Comparison of ENCODE assay signal across 19 cellular contexts in genomic region chr3:187280644-187281043, GRCh38. TPM values are rescaled to one million over a fixed set of nuclear protein-coding genes. Genes with fewer than 3 reads are reported as not detected.
DNase-seq lines count a peak whose midpoint lies in the region; ATAC-seq, FAIRE-seq and TF ChIP-seq lines count a peak whose summit lies in the region.
"Had no signal": no experiment of that assay in that cellular context is flagged by ENCODE, and none has a peak within 500 bp of the region (broad histone marks: within the 10 kb centered on the region; RNA-seq: fewer than 3 reads in every experiment).

No MANE protein-coding gene starts in this region.

- H3K4me1 ChIP-seq in liver (ENCODE audit: control insufficient read depth in 4 of 4, insufficient read depth in 4 of 4, low read length in 3 of 4) (peaks cover 7 to 44% (median 25%) of the 10 kb centered on the region in 4 donors), HepG2 (ENCODE audit: insufficient read depth, low read length) (peaks cover 31% of the 10 kb centered on the region), fibroblast of lung (ENCODE audit: control insufficient read depth, extremely low read depth, insufficient read depth, low read length) (peaks cover 17% of the 10 kb centered on the region), smooth muscle cell (ENCODE audit: low read depth) (peaks cover 10% of the 10 kb centered on the region)
- H3K4me1 ChIP-seq: A549 had no signal

- 30% methylated on average over 1 of the region's 1 CpG for WGBS in liver
- 0% methylated on average over 1 of the region's 1 CpG for WGBS in HepG2 (ENCODE audit: low lambda C conversion rate)
- 86% methylated on average over 1 of the region's 1 CpG for WGBS in smooth muscle cell (ENCODE audit: low lambda C conversion rate)

- H3K4me3 ChIP-seq in liver (ENCODE audit: low read depth in 1 of 3, low read length in 3 of 3) (no peak overlapping the region), HepG2 (replicated peaks in 1 of 3; ENCODE audit: insufficient read depth in 1 of 3, low read depth in 2 of 3, low read length in 3 of 3) (no peak overlapping the region), fibroblast of lung (replicated peaks in 1 of 4; ENCODE audit: control extremely low read depth in 1 of 4, insufficient read depth in 1 of 4, low read depth in 3 of 4, low read length in 4 of 4) (no peak overlapping the region), smooth muscle cell (no peak overlapping the region), H7 (ENCODE audit: insufficient read depth, low read depth, low read length) (no peak overlapping the region)
- H3K4me3 ChIP-seq: A549, BLaER1, GM12878 had no signal

- DNase-seq in HepG2 (ENCODE audit: low spot score) = no peak
- DNase-seq in fibroblast of lung (ENCODE audit: low read depth in 2 of 2) = no peak
- no peak for DNase-seq in smooth muscle cell (lab: John Stamatoyannopoulos, UW; ENCODE audit: unreplicated experiment)
- DNase-seq in LoVo (ENCODE audit: low spot score) = no peak
- no peak for DNase-seq in H7
- DNase-seq: Calu3; CD4-positive, alpha-beta memory T cell; DMS79 treated with DMSO at 0.1 percent for 48 hours; GF-D8; KBM-7 had no signal

- TF ChIP-seq CTCF in liver (IDR thresholded peaks at IDR 0.05; ENCODE audit: low read depth, low read length, missing input control) = no peak
- no peak for TF ChIP-seq CTCF in HepG2 (CRISPR knock-in tag; IDR thresholded peaks at IDR 0.05)
- TF ChIP-seq CTCF in fibroblast of lung (conservative IDR thresholded peaks at IDR 0.05 in 1 of 2, IDR thresholded peaks at IDR 0.05 in 1 of 2; ENCODE audit: low read depth in 1 of 2, low read length in 2 of 2) = no peak
- no peak for TF ChIP-seq CTCF in smooth muscle cell (IDR thresholded peaks at IDR 0.05; ENCODE audit: borderline replicate concordance, insufficient read depth, poor library complexity, severe bottlenecking)

- POLR2A ChIA-PET in HepG2 (lab: Yijun Ruan, JAX) = no interaction called here

- no peak for FAIRE-seq in HepG2 (lab: Jason Lieb, UNC)
- FAIRE-seq: A549, GM12878 had no signal

- CTCF ChIA-PET in HepG2 (lab: Yijun Ruan, JAX; ENCODE audit: low intra/inter-chr PET ratio, low total read pairs) = no interaction called here

- in situ Hi-C loops in HepG2 (cut with HindIII; ENCODE audit: extremely low pct_ligation_motif_present, low pct_unique_long_range_greater_than_20kb) = no loop called here

- H3K79me2 ChIP-seq in HepG2 (ENCODE audit: insufficient read depth, low read length) (no peaks in the 10 kb centered on the region), fibroblast of lung (ENCODE audit: control insufficient read depth, insufficient read depth, low read length) (no peaks in the 10 kb centered on the region), smooth muscle cell (ENCODE audit: low read depth) (no peaks in the 10 kb centered on the region)

- peaks cover 4% of the 10 kb centered on the region for H3F3A ChIP-seq in smooth muscle cell (ENCODE audit: low read depth)

- H3K36me3 ChIP-seq in liver (ENCODE audit: control insufficient read depth in 4 of 4, insufficient read depth in 3 of 4, low read depth in 1 of 4, low read length in 3 of 4) (peaks cover 3 to 54% (median 29%) of the 10 kb centered on the region in 4 donors), HepG2 (replicated peaks in 1 of 2; ENCODE audit: control insufficient read depth in 1 of 2, insufficient read depth in 2 of 2, low read length in 2 of 2) (peaks cover 0 to 2% of the 10 kb centered on the region in 2 experiments; a peak in 2 of 5 replicates), fibroblast of lung (ENCODE audit: control insufficient read depth, insufficient read depth, low read length) (peaks cover 5% of the 10 kb centered on the region), smooth muscle cell (ENCODE audit: low read depth) (no peaks in the 10 kb centered on the region), H7 (replicated peaks; ENCODE audit: control insufficient read depth, insufficient read depth, low read length) (no peaks in the 10 kb centered on the region)
- H3K36me3 ChIP-seq: BLaER1 had no signal

- no peak for TF ChIP-seq POLR2A in HepG2 (IDR thresholded peaks at IDR 0.05; ENCODE audit: insufficient read depth in 1 of 2, low read depth in 2 of 2, low read length in 2 of 2)

- no peak for TF ChIP-seq RAD21 in liver (IDR thresholded peaks at IDR 0.05)
- TF ChIP-seq RAD21 in HepG2 (CRISPR knock-in tag; IDR thresholded peaks at IDR 0.05) = no peak

- no peak overlapping the region for H2AFZ ChIP-seq in HepG2 (ENCODE audit: low read length)
- no peak overlapping the region for H2AFZ ChIP-seq in fibroblast of lung (ENCODE audit: low read length)
- no peak overlapping the region for H2AFZ ChIP-seq in smooth muscle cell (ENCODE audit: low read depth)

- H4K20me1 ChIP-seq in HepG2 (ENCODE audit: insufficient read depth, low read length) (no peaks in the 10 kb centered on the region), fibroblast of lung (ENCODE audit: control insufficient read depth, extremely low read depth, insufficient read depth, low read length) (no peaks in the 10 kb centered on the region), smooth muscle cell (ENCODE audit: low read depth) (no peaks in the 10 kb centered on the region)
- H4K20me1 ChIP-seq: BLaER1 had no signal

- TF ChIP-seq EP300 in HepG2 (IDR thresholded peaks at IDR 0.05; ENCODE audit: low read depth in 2 of 2, low read length in 2 of 2) (no peak), HepG2 (CRISPR knock-in tag; IDR thresholded peaks at IDR 0.05; ENCODE audit: borderline replicate concordance) (no peak)

- no TSS peak for BruUV-seq in HepG2 (replicated peaks; lab: Mats Ljungman, UMichigan)

- H3K4me2 ChIP-seq in HepG2 (ENCODE audit: low read depth, low read length) (no peak overlapping the region), fibroblast of lung (ENCODE audit: extremely low read depth, insufficient read depth, low read length) (peak overlapping the region; percentile 28), smooth muscle cell (peak overlapping the region; percentile 40)
- H3K4me2 ChIP-seq: A549, BLaER1 had no signal

- no peak for ATAC-seq in HepG2
- ATAC-seq in GM21825 (IDR thresholded peaks at IDR 0.05; ENCODE audit: unreplicated experiment) = no peak
- ATAC-seq: A549, GM12878 had no signal

- H3K9ac ChIP-seq in liver (ENCODE audit: low read depth in 1 of 2, low read length in 2 of 2) (no peak overlapping the region), HepG2 (ENCODE audit: insufficient read depth, low read depth, low read length) (no peak overlapping the region), fibroblast of lung (ENCODE audit: insufficient read depth, low read length) (no peak overlapping the region), smooth muscle cell (ENCODE audit: low read depth) (no peak overlapping the region)
- H3K9ac ChIP-seq: BLaER1 had no signal

- no peaks in the 10 kb centered on the region for H3K27me3 ChIP-seq in liver (ENCODE audit: control insufficient read depth in 4 of 4, insufficient read depth in 4 of 4, low read length in 3 of 4)
- H3K27me3 ChIP-seq in HepG2 (ENCODE audit: control insufficient read depth in 1 of 2, insufficient read depth in 2 of 2, low read length in 2 of 2) = no peaks in the 10 kb centered on the region
- H3K27me3 ChIP-seq in fibroblast of lung (ENCODE audit: control insufficient read depth, insufficient read depth, low read length) = no peaks in the 10 kb centered on the region
- no peaks in the 10 kb centered on the region for H3K27me3 ChIP-seq in smooth muscle cell (ENCODE audit: low read depth)
- H3K27me3 ChIP-seq in H7 (ENCODE audit: control insufficient read depth, insufficient read depth, low read length) = no peaks in the 10 kb centered on the region; the same call in 1 of the 2 replicates
- H3K27me3 ChIP-seq: BLaER1 had no signal

- H3K9me3 ChIP-seq in liver (ENCODE audit: control insufficient read depth in 4 of 4, low read length in 3 of 4) = no peaks in the 10 kb centered on the region
- H3K9me3 ChIP-seq in HepG2 (ENCODE audit: low read length) = no peaks in the 10 kb centered on the region
- no peaks in the 10 kb centered on the region for H3K9me3 ChIP-seq in fibroblast of lung (ENCODE audit: control insufficient read depth, insufficient read depth, low read depth, low read length)
- no peaks in the 10 kb centered on the region for H3K9me3 ChIP-seq in smooth muscle cell (replicated peaks; ENCODE audit: low read depth)
- H3K9me3 ChIP-seq: A549, BLaER1 had no signal

- H3K27ac ChIP-seq in liver (ENCODE audit: low read depth in 1 of 2, low read length in 2 of 2) (peak overlapping the region in 1 of 2 donors; percentile 34), HepG2 (ENCODE audit: extremely low read length, insufficient read depth, low read length) (no peak overlapping the region), fibroblast of lung (ENCODE audit: insufficient read depth, low read length) (peak overlapping the region; percentile 38), smooth muscle cell (ENCODE audit: low read depth) (peak overlapping the region; percentile 64)
- H3K27ac ChIP-seq: 22Rv1, A549, BLaER1, HL-60 had no signal

- intact Hi-C loops in HepG2 (cut with micrococcal nuclease; ENCODE audit: unreplicated experiment) = no loop called here

RNA-seq across cellular contexts. Expression of gene MASP1, which starts 10.9 kb away (rescaled TPM):
- total RNA-seq in liver (10 to 100 TPM; 83.4 to 83.8 TPM), HepG2 (2016; rRNA removed; fragmentation: Illumina TruSeq; extraction: Trizol) (9.3 and 10.8 TPM in 2 replicates), fibroblast of lung (56.2 and 328 TPM in 2 replicates), smooth muscle cell (54.0 and 54.1 TPM in 2 replicates)
- polyA plus RNA-seq in liver (10 to 100 TPM; 53.2 to 64.2 TPM), HepG2 (2011; rRNA removed) (56.0 and 101 TPM in 2 replicates), fibroblast of lung (73.9 and 145 TPM in 2 replicates), smooth muscle cell (42.5 and 46.7 TPM in 2 replicates)
- total RNA-seq in HepG2 (2016; cell fraction: cytosol; rRNA removed; fragmentation: Illumina TruSeq; extraction: Trizol; ENCODE audit: low read depth) = 1.7 and 3.3 TPM in 2 replicates
- total RNA-seq in HepG2 (2016; cell fraction: insoluble cytoplasmic fraction; rRNA removed; fragmentation: Illumina TruSeq; extraction: Trizol) = 9.1 and 10.4 TPM in 2 replicates
- total RNA-seq in HepG2 (2016; cell fraction: membrane; rRNA removed; fragmentation: Illumina TruSeq; extraction: Trizol) = 6.3 and 6.5 TPM in 2 replicates
- total RNA-seq in HepG2 (2016; cell fraction: nucleus; rRNA removed; fragmentation: Illumina TruSeq; extraction: Trizol) = 12.0 and 12.7 TPM in 2 replicates
- polyA plus RNA-seq in HepG2 (2011; cell fraction: cytosol; rRNA removed) = 57.2 and 89.8 TPM in 2 replicates
- polyA plus RNA-seq in HepG2 (2011; cell fraction: nucleus; rRNA removed) = 40.9 and 70.4 TPM in 2 replicates
- 68.4 and 103 TPM in 2 replicates for polyA plus RNA-seq in HepG2 (2012)
- polyA plus RNA-seq in HepG2 (2016; cell fraction: cytosol; fragmentation: Illumina TruSeq; extraction: Trizol; ENCODE audit: low read depth) = 2.1 and 3.3 TPM in 2 replicates
- polyA plus RNA-seq in HepG2 (2016; cell fraction: insoluble cytoplasmic fraction; fragmentation: Illumina TruSeq; extraction: Trizol; ENCODE audit: low read depth) = 6.9 and 8.4 TPM in 2 replicates
- 3.7 and 3.9 TPM in 2 replicates for polyA plus RNA-seq in HepG2 (2016; cell fraction: membrane; fragmentation: Illumina TruSeq; extraction: Trizol; ENCODE audit: low read depth)
- polyA plus RNA-seq in HepG2 (2016; cell fraction: nucleus; fragmentation: Illumina TruSeq; extraction: Trizol; ENCODE audit: insufficient read depth, low read depth) = 8.7 and 10.5 TPM in 2 replicates
- 15.9 and 150 TPM in 2 replicates for polyA minus RNA-seq in HepG2 (2011; rRNA and poly(A)+ RNA removed; ENCODE audit: low replicate concordance)
- polyA minus RNA-seq in HepG2 (2011; cell fraction: cytosol; rRNA and poly(A)+ RNA removed) = 35.9 and 59.8 TPM in 2 replicates
- 42.6 and 75.7 TPM in 2 replicates for polyA minus RNA-seq in HepG2 (2011; cell fraction: nucleus; rRNA and poly(A)+ RNA removed)
- 46.8 and 120 TPM in 2 replicates for polyA plus RNA-seq in fibroblast of lung (2012)
- polyA minus RNA-seq in fibroblast of lung (ENCODE audit: low replicate concordance) = 209 and 478 TPM in 2 replicates
- total RNA-seq in H7 (2014; rRNA removed; shearing (Covaris generic)) = 1.2 and 4.1 TPM in 2 replicates
- total RNA-seq: CD4-positive, alpha-beta memory T cell had no signal
- polyA plus RNA-seq: CD14-positive monocyte; CD4-positive, alpha-beta memory T cell; GM12878; IgD-negative memory B cell had no signal
